In the genomic region with DNA sequence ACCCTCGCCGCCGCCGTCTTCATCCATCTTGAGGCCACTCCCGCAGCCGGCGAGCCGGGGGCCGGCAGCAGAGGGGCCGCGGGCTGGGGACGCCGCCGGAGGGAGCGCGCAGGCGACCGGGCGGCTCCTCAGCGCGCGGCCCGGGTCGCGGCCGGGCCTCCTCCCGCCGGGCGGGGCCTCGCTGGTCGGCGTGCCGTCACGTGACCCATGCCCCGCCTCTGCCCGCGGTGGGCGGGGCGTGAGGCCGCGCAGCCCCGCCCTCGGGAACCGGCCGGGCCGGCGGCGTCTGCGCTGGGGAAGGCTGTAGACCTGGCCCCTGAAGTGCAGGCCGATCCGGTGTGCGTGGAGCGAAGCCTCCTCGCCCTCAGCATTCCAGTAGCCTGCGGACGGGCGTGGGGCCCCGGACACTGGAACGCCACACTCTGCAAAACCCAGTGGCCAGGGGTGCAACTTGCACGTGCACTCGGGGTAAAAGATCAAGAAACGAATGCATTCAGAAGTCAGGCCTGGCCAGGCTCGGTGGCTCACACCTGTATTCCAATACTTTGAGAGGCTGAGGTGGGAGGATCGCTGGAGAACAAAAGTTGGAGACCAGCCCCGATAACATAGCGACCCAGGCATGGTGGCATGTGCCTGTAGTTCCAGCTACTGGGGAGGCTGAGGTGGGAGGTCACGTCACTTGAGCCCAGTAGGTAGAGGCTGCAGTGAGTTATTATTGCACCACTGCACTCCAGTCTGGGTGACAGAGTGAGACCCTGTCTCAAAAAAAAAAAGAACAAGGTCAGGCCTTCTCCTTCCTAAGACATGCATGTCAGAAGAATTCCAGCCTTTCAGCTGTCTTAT, we compare ENCODE assay signal across 8 cellular contexts. TPM values are rescaled to one million over a fixed set of nuclear protein-coding genes. Genes with fewer than 3 reads are reported as not detected.
DNase-seq lines count a peak whose midpoint lies in the region; ATAC-seq lines count a peak whose summit lies in the region.

A gene with protein sequence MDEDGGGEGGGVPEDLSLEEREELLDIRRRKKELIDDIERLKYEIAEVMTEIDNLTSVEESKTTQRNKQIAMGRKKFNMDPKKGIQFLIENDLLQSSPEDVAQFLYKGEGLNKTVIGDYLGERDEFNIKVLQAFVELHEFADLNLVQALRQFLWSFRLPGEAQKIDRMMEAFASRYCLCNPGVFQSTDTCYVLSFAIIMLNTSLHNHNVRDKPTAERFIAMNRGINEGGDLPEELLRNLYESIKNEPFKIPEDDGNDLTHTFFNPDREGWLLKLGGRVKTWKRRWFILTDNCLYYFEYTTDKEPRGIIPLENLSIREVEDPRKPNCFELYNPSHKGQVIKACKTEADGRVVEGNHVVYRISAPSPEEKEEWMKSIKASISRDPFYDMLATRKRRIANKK (minus strand): TSS at position 144 of the 843 bp plus-strand sequence. CDS start 117 bp downstream, at position 27.

- H3K36me3 Mint-ChIP-seq in CD8-positive, alpha-beta memory T cell, result peaks cover 0 to 6% (median 3%) of the 10 kb centered on the region in 3 donors
- no peaks in the 10 kb centered on the region for H3K36me3 Mint-ChIP-seq in activated T-cell treated with anti-CD3 and anti-CD28 coated beads, Interleukin-2, amount 50 U/mL, for 4 hours (ENCODE audit: insufficient read depth)

- peak; percentile 70 to 81 (median 77) for DNase-seq in CD8-positive, alpha-beta memory T cell
- DNase-seq in OCI-M1 (lab: John Stamatoyannopoulos, UW), result peak; percentile 81
- DNase-seq in activated T-cell treated with anti-CD3 and anti-CD28 coated beads, Interleukin-2, amount 50 U/mL, for 4 hours, result peak; percentile 73
- peak; percentile 84 for DNase-seq in stimulated activated CD8-positive, alpha-beta memory T cell treated with anti-CD3 and anti-CD28 coated beads, Interleukin-4, amount 100 ng/mL, for 48 hours

- no peaks in the 10 kb centered on the region for H3K36me3 ChIP-seq in CD8-positive, alpha-beta memory T cell (ENCODE audit: insufficient read depth, low read length)
- no peaks in the 10 kb centered on the region for H3K36me3 ChIP-seq in muscle layer of colon (ENCODE audit: insufficient read depth, low read length)

- peak; percentile 75 for ATAC-seq in GM19395 (IDR thresholded peaks at IDR 0.05; ENCODE audit: unreplicated experiment)
- ATAC-seq in HG03520 (IDR thresholded peaks at IDR 0.05; ENCODE audit: unreplicated experiment), result peak; percentile 75
- ATAC-seq in activated T-cell treated with anti-CD3 and anti-CD28 coated beads, Interleukin-2, amount 50 U/mL, for 4 hours, result peak; percentile 95 to 96
- peak; percentile 96 for ATAC-seq in esophagus mucosa

- no peaks in the 10 kb centered on the region for H3K27me3 ChIP-seq in CD8-positive, alpha-beta memory T cell (ENCODE audit: insufficient read depth, low read length, poor library complexity, severe bottlenecking)
- H3K27me3 ChIP-seq in muscle layer of colon (ENCODE audit: control insufficient read depth in 1 of 2, insufficient read depth in 2 of 2, low read length in 2 of 2), result no peaks in the 10 kb centered on the region

- peak within 1 kb of the TSS; percentile 61 for H3K9ac ChIP-seq in muscle layer of colon (ENCODE audit: low read length)

- peaks cover 5 to 6% of the 10 kb centered on the region in 2 donors for H3K27me3 Mint-ChIP-seq in CD8-positive, alpha-beta memory T cell
- peaks cover 11% of the 10 kb centered on the region for H3K27me3 Mint-ChIP-seq in activated T-cell treated with anti-CD3 and anti-CD28 coated beads, Interleukin-2, amount 50 U/mL, for 4 hours (ENCODE audit: low read depth)

- POLR2A ChIA-PET in CD8-positive, alpha-beta memory T cell (lab: Charles Lee), result interaction anchor here (0.6 to 0.9 kb wide), 2 partner anchors 31 to 1748 kb away, joined by 3 read pairs; no protein-coding TSS in a partner anchor

- peak within 1 kb of the TSS; percentile 41 for H3K27ac ChIP-seq in CD8-positive, alpha-beta memory T cell (ENCODE audit: low read depth, low read length)
- H3K27ac ChIP-seq in muscle layer of colon (ENCODE audit: low read depth, low read length), result peak within 1 kb of the TSS; percentile 65

- CTCF ChIA-PET in CD8-positive, alpha-beta memory T cell (lab: Charles Lee), result no interaction called here

- peak within 1 kb of the TSS; percentile 62 to 94 (median 90) for H3K27ac Mint-ChIP-seq in CD8-positive, alpha-beta memory T cell

- H3K9me3 Mint-ChIP-seq in CD8-positive, alpha-beta memory T cell, result peaks cover 0 to 2% (median 0%) of the 10 kb centered on the region in 5 donors
- H3K9me3 Mint-ChIP-seq in activated T-cell treated with anti-CD3 and anti-CD28 coated beads, Interleukin-2, amount 50 U/mL, for 4 hours, result no peaks in the 10 kb centered on the region

- peak within 1 kb of the TSS; percentile 89 to 96 (median 94) for H3K4me3 Mint-ChIP-seq in CD8-positive, alpha-beta memory T cell
- peak within 1 kb of the TSS; percentile 89 for H3K4me3 Mint-ChIP-seq in activated T-cell treated with anti-CD3 and anti-CD28 coated beads, Interleukin-2, amount 50 U/mL, for 4 hours

- peak within 1 kb of the TSS; percentile 82 for H3K4me3 ChIP-seq in CD8-positive, alpha-beta memory T cell (ENCODE audit: low read length)
- peak within 1 kb of the TSS; percentile 90 to 94 for H3K4me3 ChIP-seq in muscle layer of colon (ENCODE audit: low read depth in 1 of 2, low read length in 2 of 2)

- no peaks in the 10 kb centered on the region for H3K9me3 ChIP-seq in CD8-positive, alpha-beta memory T cell (ENCODE audit: low read length)
- H3K9me3 ChIP-seq in muscle layer of colon (ENCODE audit: low read length), result no peaks in the 10 kb centered on the region

- peaks cover 34 to 49% (median 45%) of the 10 kb centered on the region in 3 donors for H3K4me1 Mint-ChIP-seq in CD8-positive, alpha-beta memory T cell
- peaks cover 25% of the 10 kb centered on the region for H3K4me1 Mint-ChIP-seq in activated T-cell treated with anti-CD3 and anti-CD28 coated beads, Interleukin-2, amount 50 U/mL, for 4 hours (ENCODE audit: low read depth)

- peaks cover 15% of the 10 kb centered on the region for H3K4me1 ChIP-seq in CD8-positive, alpha-beta memory T cell (ENCODE audit: insufficient read depth, low read length)
- peaks cover 15% of the 10 kb centered on the region for H3K4me1 ChIP-seq in muscle layer of colon (ENCODE audit: insufficient read depth, low read length)

RNA-seq across cellular contexts. Expression of the gene that starts here (rescaled TPM):
- 1 to 10 TPM; 4.5 to 4.9 TPM for total RNA-seq in CD8-positive, alpha-beta memory T cell
- 15.7 TPM for polyA plus RNA-seq in CD8-positive, alpha-beta memory T cell
- 1 to 10 TPM; 3.6 to 9.9 (median 4.6) TPM for total RNA-seq in activated T-cell treated with anti-CD3 and anti-CD28 coated beads, Interleukin-2, amount 50 U/mL, for 4 hours
- total RNA-seq in esophagus mucosa, result 7.9 TPM

Comparison
In these comparisons a context has a peak if more than half of its experiments do, and no peak if none do; other contexts are left out.
1. Peak in every context shown above with its lines: DNase-seq, ATAC-seq, H3K4me3 ChIP-seq and H3K27ac ChIP-seq.